In the genomic region with DNA sequence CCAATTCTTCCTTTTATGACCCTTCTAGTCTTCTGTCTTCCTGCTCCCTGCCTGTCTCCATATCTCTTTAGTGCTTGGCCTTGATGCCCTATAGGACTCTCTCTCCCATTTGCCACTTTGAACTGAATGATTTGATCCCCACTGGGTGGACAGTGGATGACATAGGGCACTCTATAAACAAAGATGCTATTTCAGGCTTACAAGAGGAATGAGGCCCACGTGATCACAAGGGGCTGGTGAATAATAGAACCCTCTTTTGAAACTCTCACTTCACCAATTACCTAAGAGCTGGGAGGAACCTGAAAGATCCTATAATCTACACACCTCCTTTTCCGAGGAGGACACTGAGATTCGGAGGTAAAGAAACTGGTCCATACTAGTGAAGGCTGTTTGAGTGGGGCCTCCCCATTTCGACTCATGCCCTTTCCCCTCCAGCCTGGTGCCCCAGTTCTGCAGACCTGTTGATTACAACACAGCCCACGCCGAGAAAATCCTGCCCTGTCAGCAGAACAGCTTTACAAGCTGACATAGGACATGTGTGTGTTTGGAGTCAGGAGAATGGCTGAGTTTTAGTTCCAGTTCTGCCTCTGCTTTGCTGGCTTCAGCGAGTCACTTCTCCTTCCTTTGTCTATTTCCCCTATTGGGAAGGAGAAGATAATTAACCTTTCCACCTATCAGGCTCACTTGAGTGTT, we compare ENCODE assay signal across 10 cellular contexts.
A peak's percentile ranks its signal among the peaks of the same experiment; 100 is the strongest.
DNase-seq lines count a peak whose midpoint lies in the region; ATAC-seq and TF ChIP-seq lines count a peak whose summit lies in the region.
"Had no signal": no experiment of that assay in that cellular context is flagged by ENCODE, and none has a peak within 500 bp of the region (broad histone marks: within the 10 kb centered on the region; RNA-seq: fewer than 3 reads in every experiment).

No MANE protein-coding gene starts in this region.

- no peaks in the 10 kb centered on the region for H3K36me3 ChIP-seq in CD8-positive, alpha-beta memory T cell (ENCODE audit: insufficient read depth, low read length)

- H3K4me3 ChIP-seq in CD8-positive, alpha-beta memory T cell (ENCODE audit: low read length), result no peak overlapping the region

- peak; percentile 76 for ATAC-seq in activated T-helper 17 cell treated with anti-CD3 and anti-CD28 coated beads, Interleukin-2, amount 50 U/mL, for 72 hours (replicated peaks)
- no peak for ATAC-seq in GM18873 (IDR thresholded peaks at IDR 0.05; ENCODE audit: low FRiP score, unreplicated experiment)

- CTCF ChIA-PET in CD8-positive, alpha-beta memory T cell (lab: Charles Lee), result no interaction called here

- H3K27me3 ChIP-seq in CD8-positive, alpha-beta memory T cell (ENCODE audit: insufficient read depth, low read length, poor library complexity, severe bottlenecking), result no peaks in the 10 kb centered on the region

- in situ Hi-C loops in GM13976 (cut with MboI; ENCODE audit: low sequenced_read_pairs, unreplicated experiment), result no loop called here

- H3K27ac Mint-ChIP-seq in activated T-helper 17 cell treated with anti-CD3 and anti-CD28 coated beads, Interleukin-2, amount 50 U/mL, for 72 hours, result peak overlapping the region; percentile 38
- H3K27ac Mint-ChIP-seq in CD8-positive, alpha-beta memory T cell, result peak overlapping the region in 3 of 8 donors; percentile 21 to 78 (median 58)

- H3K9me3 ChIP-seq in CD8-positive, alpha-beta memory T cell (ENCODE audit: low read length), result no peaks in the 10 kb centered on the region

- peak overlapping the region; percentile 58 for H3K4me3 Mint-ChIP-seq in activated T-helper 17 cell treated with anti-CD3 and anti-CD28 coated beads, Interleukin-2, amount 50 U/mL, for 72 hours
- H3K4me3 Mint-ChIP-seq in CD8-positive, alpha-beta memory T cell, result no peak overlapping the region

- H3K4me1 ChIP-seq in CD8-positive, alpha-beta memory T cell (ENCODE audit: insufficient read depth, low read length), result no peaks in the 10 kb centered on the region

- peaks cover 26% of the 10 kb centered on the region for H3K4me1 Mint-ChIP-seq in activated T-helper 17 cell treated with anti-CD3 and anti-CD28 coated beads, Interleukin-2, amount 50 U/mL, for 72 hours
- H3K4me1 Mint-ChIP-seq in CD8-positive, alpha-beta memory T cell, result no peaks in the 10 kb centered on the region

- H3K36me3 Mint-ChIP-seq in activated T-helper 17 cell treated with anti-CD3 and anti-CD28 coated beads, Interleukin-2, amount 50 U/mL, for 72 hours (ENCODE audit: low read depth), result no peaks in the 10 kb centered on the region
- H3K36me3 Mint-ChIP-seq in CD8-positive, alpha-beta memory T cell, result peaks cover 0 to 10% (median 4%) of the 10 kb centered on the region in 3 donors

- H3K27ac ChIP-seq in CD8-positive, alpha-beta memory T cell (ENCODE audit: low read depth, low read length), result no peak overlapping the region
- H3K27ac ChIP-seq: VCaP had no signal

- no peak for TF ChIP-seq CTCF in GM13976 (IDR thresholded peaks at IDR 0.05; ENCODE audit: borderline replicate concordance, control extremely low read depth, extremely low read depth, insufficient read depth, missing control alignments)

- H3K9me3 Mint-ChIP-seq in activated T-helper 17 cell treated with anti-CD3 and anti-CD28 coated beads, Interleukin-2, amount 50 U/mL, for 72 hours, result no peaks in the 10 kb centered on the region
- H3K9me3 Mint-ChIP-seq in CD8-positive, alpha-beta memory T cell, result no peaks in the 10 kb centered on the region

- no peaks in the 10 kb centered on the region for H3K27me3 Mint-ChIP-seq in activated T-helper 17 cell treated with anti-CD3 and anti-CD28 coated beads, Interleukin-2, amount 50 U/mL, for 72 hours
- H3K27me3 Mint-ChIP-seq in CD8-positive, alpha-beta memory T cell, result no peaks in the 10 kb centered on the region

- DNase-seq in GDM1 (lab: John Stamatoyannopoulos, UW), result peak; percentile 17
- peak; percentile 40 for DNase-seq in iris pigment epithelial cell (ENCODE audit: low read depth)
- DNase-seq in retina, result peak; percentile 49
- no peak for DNase-seq in GM13976 (ENCODE audit: low spot score)
- DNase-seq in activated naive CD4-positive, alpha-beta T cell treated with anti-CD3 and anti-CD28 coated beads, Interleukin-2, amount 50 U/mL, for 16 hours, result no peak
- DNase-seq in CD8-positive, alpha-beta memory T cell, result no peak
- DNase-seq: NCI-H1694 had no signal

- POLR2A ChIA-PET in CD8-positive, alpha-beta memory T cell (lab: Charles Lee), result no interaction called here

Comparison
In these comparisons a context has a peak if more than half of its experiments do, and no peak if none do; other contexts are left out.
1. DNase-seq: peak in GDM1 (single experiment), iris pigment epithelial cell (single experiment) and retina (single experiment); none in GM13976 (single experiment), activated naive CD4-positive, alpha-beta T cell treated with anti-CD3 and anti-CD28 coated beads, Interleukin-2, amount 50 U/mL, for 16 hours (single experiment) and CD8-positive, alpha-beta memory T cell (0 of 5).